Comparison of ENCODE assay signal across 23 cellular contexts in the genomic region with DNA sequence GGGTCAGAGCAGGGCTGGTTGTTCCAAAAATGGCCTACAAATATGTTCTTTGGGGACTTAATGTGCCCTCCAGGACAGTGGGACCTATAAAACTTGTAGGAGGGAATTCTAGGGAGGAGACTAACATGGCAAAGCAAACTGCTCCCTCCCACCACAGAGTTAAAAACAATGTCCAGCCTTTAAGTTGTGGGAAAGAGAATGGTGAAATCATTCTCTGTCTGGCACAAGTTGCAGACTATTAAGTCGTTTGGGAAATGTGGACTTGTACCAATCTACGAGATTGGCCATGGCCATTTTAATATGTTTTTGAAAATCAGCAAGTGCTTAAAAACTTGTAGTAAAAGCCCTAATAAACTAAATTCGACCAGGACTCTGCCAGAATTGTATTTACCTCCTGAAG. TPM values are rescaled to one million over a fixed set of nuclear protein-coding genes. Genes with fewer than 3 reads are reported as not detected.
DNase-seq lines count a peak whose midpoint lies in the region; ATAC-seq, FAIRE-seq and TF ChIP-seq lines count a peak whose summit lies in the region.
"Had no signal": no experiment of that assay in that cellular context is flagged by ENCODE, and none has a peak within 500 bp of the region (broad histone marks: within the 10 kb centered on the region; RNA-seq: fewer than 3 reads in every experiment).

No MANE protein-coding gene starts in this region.

- peak overlapping the region; percentile 28 for H3K9ac ChIP-seq in astrocyte (ENCODE audit: low read length)

- H3K4me3 Mint-ChIP-seq in HFFc6 (peak overlapping the region; percentile 71), astrocyte (ENCODE audit: unreplicated experiment) (no peak overlapping the region)
- H3K4me3 Mint-ChIP-seq: activated CD4-positive, alpha-beta memory T cell treated with anti-CD3 and anti-CD28 coated beads, Interleukin-2, amount 10 ng/mL, durations not matched to agents 7 days and 5 days; central memory CD8-positive, alpha-beta T cell had no signal

- H3K27me3 ChIP-seq in astrocyte (ENCODE audit: insufficient read depth, low read length) = no peaks in the 10 kb centered on the region
- H3K27me3 ChIP-seq: spleen had no signal

- no peaks in the 10 kb centered on the region for H3K9me3 ChIP-seq in astrocyte (ENCODE audit: insufficient read depth, low read depth, low read length)
- H3K9me3 ChIP-seq: thoracic aorta had no signal

- H3K36me3 Mint-ChIP-seq in HFFc6 (ENCODE audit: low read depth) = peaks cover 26% of the 10 kb centered on the region
- H3K36me3 Mint-ChIP-seq in astrocyte (ENCODE audit: low read depth, unreplicated experiment) = no peaks in the 10 kb centered on the region

- ATAC-seq in GM21515 (IDR thresholded peaks at IDR 0.05; ENCODE audit: unreplicated experiment) = no peak
- ATAC-seq: Panc1 had no signal

- FAIRE-seq in astrocyte (lab: Jason Lieb, UNC) (no peak), urothelium cell line (lab: Jason Lieb, UNC) (no peak)
- FAIRE-seq: GM12891, H1 had no signal

- H3K4me1 Mint-ChIP-seq in HFFc6 (ENCODE audit: low read depth) (peaks cover 60% of the 10 kb centered on the region), astrocyte (ENCODE audit: low read depth, unreplicated experiment) (peaks cover 20% of the 10 kb centered on the region)
- H3K4me1 Mint-ChIP-seq: activated CD4-positive, alpha-beta memory T cell treated with anti-CD3 and anti-CD28 coated beads, Interleukin-2, amount 10 ng/mL, durations not matched to agents 7 days and 5 days; central memory CD8-positive, alpha-beta T cell had no signal

- H3K9me3 Mint-ChIP-seq in HFFc6 (peaks cover 9% of the 10 kb centered on the region), astrocyte (ENCODE audit: unreplicated experiment) (peaks cover 5% of the 10 kb centered on the region)
- H3K9me3 Mint-ChIP-seq: activated CD4-positive, alpha-beta memory T cell treated with anti-CD3 and anti-CD28 coated beads, Interleukin-2, amount 10 ng/mL, durations not matched to agents 7 days and 5 days; central memory CD8-positive, alpha-beta T cell had no signal

- DNase-seq in HFFc6 (peak; percentile 57), astrocyte (ENCODE audit: low read depth) (peak; percentile 73), fibroblast of pulmonary artery (ENCODE audit: low read depth) (peak; percentile 56), urothelium cell line (ENCODE audit: low spot score) (peak; percentile 20), NCI-H748 treated with DMSO at 0.1 percent for 48 hours (lab: John Stamatoyannopoulos, UW) (no peak)
- DNase-seq in activated CD4-positive, alpha-beta T cell treated with anti-CD3 and anti-CD28 coated beads for 4 hours = no peak
- DNase-seq: activated CD4-positive, alpha-beta memory T cell treated with anti-CD3 and anti-CD28 coated beads, Interleukin-2, amount 10 ng/mL, durations not matched to agents 7 days and 5 days; amygdala; NCI-H1436; NCI-H524; spleen; stimulated activated CD4-positive, alpha-beta T cell treated with anti-CD3 and anti-CD28 coated beads, Interleukin-4, amount 100 ng/mL, for 1 hour; stimulated activated naive CD4-positive, alpha-beta T cell; T-helper 2 cell; WERI-Rb-1 had no signal

- no peaks in the 10 kb centered on the region for H3K79me2 ChIP-seq in astrocyte (ENCODE audit: insufficient read depth, low read length)

- H3K27me3 Mint-ChIP-seq in HFFc6 (ENCODE audit: insufficient read depth) (no peaks in the 10 kb centered on the region), astrocyte (ENCODE audit: low read depth, unreplicated experiment) (no peaks in the 10 kb centered on the region)
- H3K27me3 Mint-ChIP-seq: activated CD4-positive, alpha-beta memory T cell treated with anti-CD3 and anti-CD28 coated beads, Interleukin-2, amount 10 ng/mL, durations not matched to agents 7 days and 5 days; central memory CD8-positive, alpha-beta T cell had no signal

- H3K4me3 ChIP-seq in astrocyte (ENCODE audit: insufficient read depth, low read depth, low read length) = no peak overlapping the region
- no peak overlapping the region for H3K4me3 ChIP-seq in fibroblast of pulmonary artery (replicated peaks; ENCODE audit: low read depth, low read length)
- H3K4me3 ChIP-seq: spleen, thoracic aorta had no signal

- no peaks in the 10 kb centered on the region for H4K20me1 ChIP-seq in astrocyte (ENCODE audit: insufficient read depth, low read length)

- H3K27ac Mint-ChIP-seq in HFFc6 (peak overlapping the region; percentile 93), astrocyte (ENCODE audit: unreplicated experiment) (peak overlapping the region; percentile 83)
- H3K27ac Mint-ChIP-seq: activated CD4-positive, alpha-beta memory T cell treated with anti-CD3 and anti-CD28 coated beads, Interleukin-2, amount 10 ng/mL, durations not matched to agents 7 days and 5 days had no signal

- H3K4me1 ChIP-seq in astrocyte (ENCODE audit: insufficient read depth, low read length) = peaks cover 11% of the 10 kb centered on the region
- H3K4me1 ChIP-seq: spleen had no signal

- peak overlapping the region; percentile 74 for H3K4me2 ChIP-seq in astrocyte (ENCODE audit: low read length)

- H3K27ac ChIP-seq in astrocyte (ENCODE audit: low read depth, low read length) = peak overlapping the region; percentile 77
- H3K27ac ChIP-seq: spleen, thoracic aorta, WERI-Rb-1 had no signal

- H3K36me3 ChIP-seq in astrocyte (ENCODE audit: insufficient read depth, low read length) = no peaks in the 10 kb centered on the region
- H3K36me3 ChIP-seq: spleen, thoracic aorta, WERI-Rb-1 had no signal

- no peak overlapping the region for H2AFZ ChIP-seq in astrocyte (ENCODE audit: low read depth, low read length)

- no peak for TF ChIP-seq CTCF in HFFc6 (IDR thresholded peaks at IDR 0.05)
- TF ChIP-seq CTCF in astrocyte (IDR thresholded peaks at IDR 0.05; ENCODE audit: insufficient read depth, low read depth, low read length) = no peak
- no peak for TF ChIP-seq CTCF in fibroblast of pulmonary artery (IDR thresholded peaks at IDR 0.05; ENCODE audit: low read length, missing control alignments)

RNA-seq across cellular contexts. Expression of gene ANKFN1, which starts 32.2 kb away (rescaled TPM):
- total RNA-seq in HFFc6 (2021; fragmentation: NEBNext Ultra II Directional; extraction: Animal tissue kit (Norgen Biotek cat#: 25700)) = under 1 TPM; 0.07 to 0.81 (median 0.45) TPM
- not detected in 2 replicates for total RNA-seq in astrocyte
- total RNA-seq: activated CD4-positive, alpha-beta memory T cell treated with anti-CD3 and anti-CD28 coated beads, Interleukin-2, amount 10 ng/mL, durations not matched to agents 7 days and 5 days; epithelial cell of proximal tubule; H1; myocyte had no signal

Comparison
In these comparisons a context has a peak if more than half of its experiments do, and no peak if none do; other contexts are left out.
1. DNase-seq: peak in HFFc6 (single experiment), astrocyte (single experiment), fibroblast of pulmonary artery (single experiment) and urothelium cell line (single experiment); none in NCI-H748 treated with DMSO at 0.1 percent for 48 hours (single experiment) and activated CD4-positive, alpha-beta T cell treated with anti-CD3 and anti-CD28 coated beads for 4 hours (0 of 2).